15 cellular contexts compared by ENCODE assay signal in the genomic region with DNA sequence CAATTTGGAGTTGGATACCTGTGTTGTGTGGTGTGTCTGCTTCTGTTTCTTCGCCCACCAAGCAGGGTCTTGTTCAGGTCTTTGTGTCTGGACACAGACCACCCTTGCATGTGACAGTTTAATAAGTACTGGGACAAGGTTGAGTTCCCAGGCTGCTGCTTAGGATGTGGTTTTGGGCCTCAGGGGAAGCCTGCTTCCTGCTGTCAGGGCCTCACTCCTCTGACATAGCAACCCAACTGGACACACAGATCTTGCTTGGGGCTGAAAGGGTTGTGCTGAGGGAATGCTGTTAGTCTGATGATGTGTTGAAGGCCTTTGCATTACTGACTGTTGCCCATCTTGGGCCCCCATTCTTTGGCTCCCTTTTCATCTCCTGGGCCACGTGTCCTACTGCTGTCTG. TPM values are rescaled to one million over a fixed set of nuclear protein-coding genes. Genes with fewer than 3 reads are reported as not detected.
DNase-seq lines count a peak whose midpoint lies in the region; ATAC-seq and TF ChIP-seq lines count a peak whose summit lies in the region.
"Had no signal": no experiment of that assay in that cellular context is flagged by ENCODE, and none has a peak within 500 bp of the region (broad histone marks: within the 10 kb centered on the region; RNA-seq: fewer than 3 reads in every experiment).

No MANE protein-coding gene starts in this region.

- no peak for TF ChIP-seq CTCF in choroid plexus epithelial cell (conservative IDR thresholded peaks at IDR 0.05; ENCODE audit: low read depth, low read length)

- ATAC-seq in GM19438 (IDR thresholded peaks at IDR 0.05; ENCODE audit: low read depth, unreplicated experiment) (peak; percentile 80), HG03571 (IDR thresholded peaks at IDR 0.05; ENCODE audit: unreplicated experiment) (peak; percentile 72), GM19035 (IDR thresholded peaks at IDR 0.05; ENCODE audit: unreplicated experiment) (no peak), esophagus mucosa (no peak)

- no peak overlapping the region for H3K4me3 ChIP-seq in choroid plexus epithelial cell (ENCODE audit: low read depth, low read length)
- H3K4me3 ChIP-seq: breast epithelium, prostate gland, vagina had no signal

- DNase-seq in AG08395 (ENCODE audit: low spot score) (peak; percentile 5), choroid plexus epithelial cell (ENCODE audit: low read depth) (peak; percentile 70), hypothalamus (lab: John Stamatoyannopoulos, UW) (no peak), DMS53 treated with DMSO at 0.1 percent for 48 hours (lab: John Stamatoyannopoulos, UW; ENCODE audit: unreplicated experiment) (no peak)
- DNase-seq: activated CD8-positive, alpha-beta memory T cell treated with anti-CD3 and anti-CD28 coated beads, Interleukin-2, amount 50 U/mL, for 48 hours; H9; NCI-H510A; SW 1271 had no signal

RNA-seq across cellular contexts. Expression of gene TGFB1I1, which starts 4.8 kb away (rescaled TPM):
- total RNA-seq in esophagus mucosa, result 4.3 TPM

RNA-seq across cellular contexts. Expression of gene ARMC5, which starts 7.8 kb away (rescaled TPM):
- 9.4 TPM for total RNA-seq in esophagus mucosa

RNA-seq across cellular contexts. Expression of gene SLC5A2, which starts 15.8 kb away (rescaled TPM):
- 0.12 TPM for total RNA-seq in esophagus mucosa
- total RNA-seq: vagina had no signal

RNA-seq across cellular contexts. Expression of gene ZNF843, which starts 24.6 kb away (rescaled TPM):
- total RNA-seq in esophagus mucosa, result 0.32 TPM

RNA-seq across cellular contexts. Expression of gene COX6A2, which starts 39.0 kb away (rescaled TPM):
- 0.48 TPM for total RNA-seq in esophagus mucosa
- total RNA-seq: breast epithelium, H9, vagina had no signal

Comparison
In these comparisons a context has a peak if more than half of its experiments do, and no peak if none do; other contexts are left out.
1. DNase-seq: peak in AG08395 (single experiment) and choroid plexus epithelial cell (single experiment); none in hypothalamus (0 of 51) and DMS53 treated with DMSO at 0.1 percent for 48 hours (single experiment).
2. ATAC-seq: peak in GM19438 (single experiment) and HG03571 (single experiment); none in GM19035 (single experiment) and esophagus mucosa (single experiment).